ENCODE assay signal across 17 cellular contexts in genomic region chr9:6212722-6213375, GRCh38. TPM values are rescaled to one million over a fixed set of nuclear protein-coding genes. Genes with fewer than 3 reads are reported as not detected.
DNase-seq lines count a peak whose midpoint lies in the region; TF ChIP-seq lines count a peak whose summit lies in the region.
"Had no signal": no experiment of that assay in that cellular context is flagged by ENCODE, and none has a peak within 500 bp of the region (broad histone marks: within the 10 kb centered on the region; RNA-seq: fewer than 3 reads in every experiment).

No MANE protein-coding gene starts in this region.

- no peak overlapping the region for H3K4me3 Mint-ChIP-seq in activated CD4-positive, alpha-beta memory T cell treated with anti-CD3 and anti-CD28 coated beads for 36 hours
- H3K4me3 Mint-ChIP-seq: CD8-positive, alpha-beta T cell; IgD-negative memory B cell had no signal

- no peaks in the 10 kb centered on the region for H3K36me3 Mint-ChIP-seq in activated CD4-positive, alpha-beta memory T cell treated with anti-CD3 and anti-CD28 coated beads for 36 hours
- H3K36me3 Mint-ChIP-seq: CD8-positive, alpha-beta T cell; IgD-negative memory B cell had no signal

- H3K27ac Mint-ChIP-seq in activated CD4-positive, alpha-beta memory T cell treated with anti-CD3 and anti-CD28 coated beads for 36 hours, result no peak overlapping the region
- H3K27ac Mint-ChIP-seq: CD8-positive, alpha-beta T cell; IgD-negative memory B cell had no signal

- CTCF ChIA-PET in activated CD4-positive, alpha-beta memory T cell treated with anti-CD3 and anti-CD28 coated beads for 36 hours (lab: Charles Lee), result no interaction called here

- POLR2A ChIA-PET in activated CD4-positive, alpha-beta memory T cell treated with anti-CD3 and anti-CD28 coated beads for 36 hours (lab: Charles Lee), result no interaction called here

- no peaks in the 10 kb centered on the region for H3K9me3 ChIP-seq in MG63

- peaks cover 7% of the 10 kb centered on the region for H3K27me3 Mint-ChIP-seq in activated CD4-positive, alpha-beta memory T cell treated with anti-CD3 and anti-CD28 coated beads for 36 hours

- no peak for TF ChIP-seq CTCF in choroid plexus epithelial cell (conservative IDR thresholded peaks at IDR 0.05; ENCODE audit: low read depth, low read length)

- H3K27me3 ChIP-seq in MG63, result no peaks in the 10 kb centered on the region
- H3K27me3 ChIP-seq: BLaER1 treated with 17β-estradiol and CSF1 and Interleukin-3, amounts not matched to agents 10 nM and 100 nM had no signal

- peaks cover 29% of the 10 kb centered on the region for H3K9me3 Mint-ChIP-seq in activated CD4-positive, alpha-beta memory T cell treated with anti-CD3 and anti-CD28 coated beads for 36 hours

- H3K36me3 ChIP-seq in MG63, result no peaks in the 10 kb centered on the region

- no peaks in the 10 kb centered on the region for H3K4me1 Mint-ChIP-seq in activated CD4-positive, alpha-beta memory T cell treated with anti-CD3 and anti-CD28 coated beads for 36 hours (ENCODE audit: low read depth)
- H3K4me1 Mint-ChIP-seq: IgD-negative memory B cell had no signal

- no peak overlapping the region for H3K4me3 ChIP-seq in MG63
- H3K4me3 ChIP-seq in choroid plexus epithelial cell (ENCODE audit: low read depth, low read length), result no peak overlapping the region
- H3K4me3 ChIP-seq: BLaER1 treated with 17β-estradiol and CSF1 and Interleukin-3, amounts not matched to agents 10 nM and 100 nM had no signal

- intact Hi-C loops in activated CD4-positive, alpha-beta memory T cell treated with anti-CD3 and anti-CD28 coated beads for 36 hours (cut with micrococcal nuclease), result no loop called here

- DNase-seq in ELR (ENCODE audit: low read depth) (peak; percentile 51), MG63 (peak; percentile 2), choroid plexus epithelial cell (ENCODE audit: low read depth) (peak; percentile 15), iris pigment epithelial cell (ENCODE audit: low read depth) (peak; percentile 18), HPDE6-E6E7 (ENCODE audit: extremely low spot score) (no peak), GOT3 (lab: John Stamatoyannopoulos, UW) (no peak)
- DNase-seq in activated CD4-positive, alpha-beta memory T cell treated with anti-CD3 and anti-CD28 coated beads for 36 hours, result no peak
- DNase-seq: Calu3; CD8-positive, alpha-beta T cell; H7; NCI-H1105; NCI-H2081 treated with DMSO at 0.1 percent for 48 hours; Right ventricle myocardium superior had no signal

RNA-seq across cellular contexts. Expression of gene IL33, which starts 2.8 kb away (rescaled TPM):
- total RNA-seq in MG63 (2014; rRNA removed; shearing (Covaris generic); ENCODE audit: low replicate concordance), result 0.25 and 0.69 TPM in 2 replicates
- not detected for total RNA-seq in activated CD4-positive, alpha-beta memory T cell treated with anti-CD3 and anti-CD28 coated beads for 36 hours
- total RNA-seq: CD8-positive, alpha-beta T cell; HT1080; NCI-H460 had no signal

Comparison
In these comparisons a context has a peak if more than half of its experiments do, and no peak if none do; other contexts are left out.
1. DNase-seq: peak in ELR (single experiment), MG63 (single experiment), choroid plexus epithelial cell (single experiment) and iris pigment epithelial cell (single experiment); none in activated CD4-positive, alpha-beta memory T cell treated with anti-CD3 and anti-CD28 coated beads for 36 hours (single experiment), HPDE6-E6E7 (single experiment) and GOT3 (single experiment).